21 cellular contexts compared by ENCODE assay signal in the genomic region with DNA sequence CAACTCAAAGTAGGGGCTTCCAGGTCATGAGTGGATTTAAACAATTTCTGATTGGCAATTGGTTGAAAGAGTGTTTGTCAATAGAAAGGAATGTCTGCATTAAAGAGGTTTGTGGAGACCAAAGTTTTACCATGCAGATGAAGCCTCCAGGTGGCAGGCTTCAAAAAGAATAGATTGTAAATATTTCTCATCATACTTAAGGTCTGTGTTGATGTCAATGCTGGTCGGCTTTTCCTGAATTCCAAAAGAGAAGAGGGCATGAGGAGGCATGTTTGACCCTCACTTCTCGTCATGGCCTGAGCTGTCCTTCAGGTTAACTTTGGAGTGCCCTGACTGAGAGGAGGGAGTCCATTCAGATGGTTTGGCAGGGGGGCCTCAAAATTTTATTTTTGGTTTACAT.
"Had no signal": no experiment of that assay in that cellular context is flagged by ENCODE, and none has a peak within 500 bp of the region (broad histone marks: within the 10 kb centered on the region; RNA-seq: fewer than 3 reads in every experiment).

No MANE protein-coding gene starts in this region.

- H3K4me1 Mint-ChIP-seq: T-helper 17 cell had no signal

- H3K9me3 Mint-ChIP-seq: activated CD8-positive, alpha-beta T cell treated with anti-CD3 and anti-CD28 coated beads for 36 hours; activated T-cell treated with anti-CD3 and anti-CD28 coated beads, Interleukin-2, amount 50 U/mL, for 72 hours; effector memory CD8-positive, alpha-beta T cell; natural killer cell treated with Interleukin-12 subunit alpha and Interleukin-12 subunit beta and Interleukin-15 and Interleukin-18, amount 100 ng/mL, for 72 hours had no signal

- H3K9me3 ChIP-seq: heart left ventricle, left lung, lower lobe of right lung, mucosa of descending colon, spleen, suprapubic skin, tibial artery had no signal

- ATAC-seq: activated CD8-positive, alpha-beta T cell treated with anti-CD3 and anti-CD28 coated beads for 36 hours; activated naive CD4-positive, alpha-beta T cell treated with anti-CD3 and anti-CD28 coated beads, Interleukin-2, amount 50 U/mL, for 72 hours; activated T-cell treated with anti-CD3 and anti-CD28 coated beads, Interleukin-2, amount 50 U/mL, for 72 hours; effector memory CD8-positive, alpha-beta T cell; heart left ventricle; left lung; lower lobe of right lung; mucosa of descending colon; natural killer cell treated with Interleukin-12 subunit alpha and Interleukin-12 subunit beta and Interleukin-15 and Interleukin-18, amount 100 ng/mL, for 72 hours; right cardiac atrium; T-helper 17 cell had no signal

- H3K36me3 Mint-ChIP-seq: activated naive CD4-positive, alpha-beta T cell treated with anti-CD3 and anti-CD28 coated beads, Interleukin-2, amount 50 U/mL, for 72 hours; natural killer cell treated with Interleukin-12 subunit alpha and Interleukin-12 subunit beta and Interleukin-15 and Interleukin-18, amount 100 ng/mL, for 72 hours had no signal

- H3K4me1 ChIP-seq: heart left ventricle, left lung, lower lobe of right lung, spleen, suprapubic skin, tibial artery had no signal

- H3K4me3 Mint-ChIP-seq: activated CD8-positive, alpha-beta T cell treated with anti-CD3 and anti-CD28 coated beads for 36 hours; activated T-cell treated with anti-CD3 and anti-CD28 coated beads, Interleukin-2, amount 50 U/mL, for 72 hours; effector memory CD8-positive, alpha-beta T cell; natural killer cell treated with Interleukin-12 subunit alpha and Interleukin-12 subunit beta and Interleukin-15 and Interleukin-18, amount 100 ng/mL, for 72 hours; T-helper 17 cell had no signal

- H3K36me3 ChIP-seq: heart left ventricle, left lung, lower lobe of right lung, spleen, suprapubic skin, tibial artery had no signal

- H3K27me3 Mint-ChIP-seq: activated CD8-positive, alpha-beta T cell treated with anti-CD3 and anti-CD28 coated beads for 36 hours; effector memory CD8-positive, alpha-beta T cell; T-helper 17 cell had no signal

- H3K27ac ChIP-seq: heart left ventricle, left lung, lower lobe of right lung, spleen, suprapubic skin, tibial artery had no signal

- H3K27me3 ChIP-seq: heart left ventricle, left lung, spleen, suprapubic skin, tibial artery had no signal

- DNase-seq: activated CD4-positive, alpha-beta T cell treated with anti-CD3 and anti-CD28 coated beads, Interleukin-2, amount 50 U/mL, for 1 hour; activated CD4-positive, CD25-positive, alpha-beta regulatory T cell treated with anti-CD3 and anti-CD28 coated beads, Interleukin-2, amount 50 U/mL, for 72 hours; activated CD8-positive, alpha-beta T cell treated with anti-CD3 and anti-CD28 coated beads for 36 hours; activated naive CD4-positive, alpha-beta T cell; activated T-cell treated with anti-CD3 and anti-CD28 coated beads for 4 hours; activated T-cell treated with anti-CD3 and anti-CD28 coated beads, Interleukin-2, amount 50 U/mL, for 72 hours; cerebellar nuclear complex; cortex of kidney; effector memory CD8-positive, alpha-beta T cell; heart left ventricle; left lung; lower lobe of right lung; mucosa of descending colon; right cardiac atrium; spleen; stimulated activated naive CD4-positive, alpha-beta T cell; T-helper 17 cell; tibial artery had no signal

- H3K27ac Mint-ChIP-seq: activated CD8-positive, alpha-beta T cell treated with anti-CD3 and anti-CD28 coated beads for 36 hours; activated naive CD4-positive, alpha-beta T cell treated with anti-CD3 and anti-CD28 coated beads, Interleukin-2, amount 50 U/mL, for 72 hours; activated T-cell treated with anti-CD3 and anti-CD28 coated beads, Interleukin-2, amount 50 U/mL, for 72 hours; effector memory CD8-positive, alpha-beta T cell; natural killer cell treated with Interleukin-12 subunit alpha and Interleukin-12 subunit beta and Interleukin-15 and Interleukin-18, amount 100 ng/mL, for 72 hours; T-helper 17 cell had no signal

- H3K4me3 ChIP-seq: heart left ventricle, left lung, lower lobe of right lung, mucosa of descending colon, spleen, suprapubic skin, tibial artery had no signal
